ENCODE assay signal across 19 cellular contexts in genomic region chr13:102852556-102852955, GRCh38. TPM values are rescaled to one million over a fixed set of nuclear protein-coding genes. Genes with fewer than 3 reads are reported as not detected.
A peak's percentile ranks its signal among the peaks of the same experiment; 100 is the strongest.
DNase-seq lines count a peak whose midpoint lies in the region; ATAC-seq, FAIRE-seq and TF ChIP-seq lines count a peak whose summit lies in the region.
"Had no signal": no experiment of that assay in that cellular context is flagged by ENCODE, and none has a peak within 500 bp of the region (broad histone marks: within the 10 kb centered on the region; RNA-seq: fewer than 3 reads in every experiment).

No MANE protein-coding gene starts in this region.

- peaks cover 43% of the 10 kb centered on the region for H3K36me3 Mint-ChIP-seq in T-helper 2 cell treated with Interferon-gamma antibody and Interleukin-4, amounts not matched to agents 5 μg/mL and 100 μg/mL, for 36 hours (ENCODE audit: low read depth)
- H3K36me3 Mint-ChIP-seq in CD4-positive, alpha-beta memory T cell: peaks cover 34 to 54% of the 10 kb centered on the region in 2 donors
- peaks cover 0 to 19% (median 12%) of the 10 kb centered on the region in 3 experiments; a peak in 6 of 7 replicates for H3K36me3 Mint-ChIP-seq in H9 (ENCODE audit: insufficient read depth in 1 of 3, low read depth in 3 of 3)

- CTCF ChIA-PET in CD4-positive, alpha-beta memory T cell (lab: Charles Lee; ENCODE audit: partially characterized antibody): no interaction called here
- CTCF ChIA-PET in GM12878 (lab: Yijun Ruan, JAX): no interaction called here

- no peak overlapping the region for H3K56ac ChIP-seq in H9 (ENCODE audit: insufficient read length, low read depth, low read length)

- H3K18ac ChIP-seq in mesenchymal stem cell (ENCODE audit: low read depth in 1 of 2, low read length in 2 of 2): no peak overlapping the region
- H3K18ac ChIP-seq in H9 (ENCODE audit: insufficient read length, low read depth, low read length): no peak overlapping the region

- H3K9me3 Mint-ChIP-seq in T-helper 2 cell treated with Interferon-gamma antibody and Interleukin-4, amounts not matched to agents 5 μg/mL and 100 μg/mL, for 36 hours: no peaks in the 10 kb centered on the region
- H3K9me3 Mint-ChIP-seq in CD4-positive, alpha-beta memory T cell: no peaks in the 10 kb centered on the region
- H3K9me3 Mint-ChIP-seq in H9: no peaks in the 10 kb centered on the region

- no peak overlapping the region for H2AFZ ChIP-seq in GM12878 (ENCODE audit: control insufficient read depth, low read depth, low read length)
- H2AFZ ChIP-seq in mesenchymal stem cell (ENCODE audit: low read depth, low read length): no peak overlapping the region
- no peak overlapping the region for H2AFZ ChIP-seq in H9 (ENCODE audit: low read length)

- H3K4me3 ChIP-seq in CD4-positive, alpha-beta memory T cell (ENCODE audit: low read length in 2 of 2): no peak overlapping the region
- H3K4me3 ChIP-seq in GM12878: no peak overlapping the region
- no peak overlapping the region for H3K4me3 ChIP-seq in mesenchymal stem cell (ENCODE audit: insufficient read depth in 1 of 2, low read depth in 1 of 2, low read length in 2 of 2)
- no peak overlapping the region for H3K4me3 ChIP-seq in H7 (ENCODE audit: insufficient read depth, low read depth, low read length)
- H3K4me3 ChIP-seq: BLaER1 had no signal

- no peak overlapping the region for H4K5ac ChIP-seq in H9 (ENCODE audit: insufficient read length, low read depth, low read length)

- no peak overlapping the region for H3K4me3 Mint-ChIP-seq in T-helper 2 cell treated with Interferon-gamma antibody and Interleukin-4, amounts not matched to agents 5 μg/mL and 100 μg/mL, for 36 hours
- H3K4me3 Mint-ChIP-seq in CD4-positive, alpha-beta memory T cell: no peak overlapping the region
- no peak overlapping the region for H3K4me3 Mint-ChIP-seq in H9

- WGBS in GM12878 (ENCODE audit: insufficient coverage, insufficient replicate concordance, low lambda C conversion rate, missing lambda C conversion rate): 97% methylated on average over 3 of the region's 3 CpGs
- WGBS in mesenchymal stem cell: 97% methylated on average over 2 of the region's 3 CpGs
- WGBS in H9 (ENCODE audit: extremely low coverage, insufficient read length, low lambda C conversion rate): no CpG with 5 or more reads among the region's 3 CpGs

- no peak overlapping the region for H2BK5ac ChIP-seq in mesenchymal stem cell (ENCODE audit: low read depth, low read length, poor library complexity, severe bottlenecking)
- H2BK5ac ChIP-seq in H9 (ENCODE audit: insufficient read length, low read length): no peak overlapping the region

- no peaks in the 10 kb centered on the region for H3K9me3 ChIP-seq in CD4-positive, alpha-beta memory T cell (ENCODE audit: control insufficient read depth in 1 of 2, low read length in 2 of 2)
- H3K9me3 ChIP-seq in GM12878 (replicated peaks; ENCODE audit: control insufficient read depth, insufficient read depth, low read length): no peaks in the 10 kb centered on the region
- no peaks in the 10 kb centered on the region for H3K9me3 ChIP-seq in mesenchymal stem cell (ENCODE audit: control insufficient read depth, low read length)
- H3K9me3 ChIP-seq in H9 (ENCODE audit: control insufficient read depth, low read depth, low read length): no peaks in the 10 kb centered on the region
- H3K9me3 ChIP-seq: BLaER1 had no signal

- H2AK5ac ChIP-seq in mesenchymal stem cell (ENCODE audit: low read length, severe bottlenecking): no peak overlapping the region
- H2AK5ac ChIP-seq in H9 (ENCODE audit: insufficient read length, low read length): no peak overlapping the region

- H4K8ac ChIP-seq in mesenchymal stem cell (ENCODE audit: low read length): no peak overlapping the region
- no peak overlapping the region for H4K8ac ChIP-seq in H9 (replicated peaks; ENCODE audit: insufficient read length, low read depth, low read length)

- intact Hi-C loops in CD4-positive, alpha-beta memory T cell (cut with micrococcal nuclease): no loop called here
- intact Hi-C loops in GM12878 (cut with micrococcal nuclease; ENCODE audit: unreplicated experiment): no loop called here

- H3T11ph ChIP-seq in H9 (ENCODE audit: low read length): no peak overlapping the region

- RAD21 ChIA-PET in GM12878 (lab: Charles Lee; ENCODE audit: unreplicated experiment): no interaction called here

- peaks cover 38% of the 10 kb centered on the region for H3K4me1 Mint-ChIP-seq in T-helper 2 cell treated with Interferon-gamma antibody and Interleukin-4, amounts not matched to agents 5 μg/mL and 100 μg/mL, for 36 hours (ENCODE audit: low read depth)
- H3K4me1 Mint-ChIP-seq in CD4-positive, alpha-beta memory T cell: peaks cover 44 to 63% (median 52%) of the 10 kb centered on the region in 4 donors
- H3K4me1 Mint-ChIP-seq in H9: no peaks in the 10 kb centered on the region

- H3K27me3 ChIP-seq in CD4-positive, alpha-beta memory T cell (ENCODE audit: insufficient read depth, low read length): no peaks in the 10 kb centered on the region
- no peaks in the 10 kb centered on the region for H3K27me3 ChIP-seq in GM12878 (replicated peaks in 1 of 2; ENCODE audit: control insufficient read depth in 2 of 2, insufficient read depth in 2 of 2, low read length in 1 of 2)
- H3K27me3 ChIP-seq in mesenchymal stem cell (ENCODE audit: control insufficient read depth in 1 of 2, insufficient read depth in 1 of 2, low read length in 2 of 2): no peaks in the 10 kb centered on the region
- H3K27me3 ChIP-seq in H7 (ENCODE audit: control insufficient read depth, insufficient read depth, low read length): no peaks in the 10 kb centered on the region
- no peaks in the 10 kb centered on the region for H3K27me3 ChIP-seq in H9 (ENCODE audit: insufficient read depth, low read length)
- H3K27me3 ChIP-seq: BLaER1 had no signal

- in situ Hi-C loops in GM12878 (cut with MboI): no loop called here

- TF ChIP-seq RAD21 in GM12878 (IDR thresholded peaks at IDR 0.05; ENCODE audit: insufficient read depth, low read depth, low read length): no peak

- no peaks in the 10 kb centered on the region for H3K23me2 ChIP-seq in H9 (ENCODE audit: insufficient read length, low read depth, low read length, poor library complexity, severe bottlenecking)

- SMC1A ChIA-PET in GM12878 (lab: Charles Lee; ENCODE audit: uncharacterized antibody, unreplicated experiment): no interaction called here

- no peak overlapping the region for H2BK20ac ChIP-seq in H9 (ENCODE audit: low read depth, low read length, poor library complexity, severe bottlenecking)

- no peak overlapping the region for H3K27ac ChIP-seq in CD4-positive, alpha-beta memory T cell (ENCODE audit: low read depth, low read length)
- H3K27ac ChIP-seq in GM12878 (ENCODE audit: control insufficient read depth, insufficient read depth) (no peak overlapping the region), mesenchymal stem cell (ENCODE audit: low read length, poor library complexity, severe bottlenecking) (no peak overlapping the region), H9 (ENCODE audit: insufficient read length, low read depth, low read length) (no peak overlapping the region)
- H3K27ac ChIP-seq: 22Rv1, BLaER1 had no signal

- peak overlapping the region; percentile 17 for H3K27ac Mint-ChIP-seq in T-helper 2 cell treated with Interferon-gamma antibody and Interleukin-4, amounts not matched to agents 5 μg/mL and 100 μg/mL, for 36 hours
- peak overlapping the region in 4 of 7 donors; percentile 5 to 60 (median 34) for H3K27ac Mint-ChIP-seq in CD4-positive, alpha-beta memory T cell
- no peak overlapping the region for H3K27ac Mint-ChIP-seq in H9

- H3K14ac ChIP-seq in mesenchymal stem cell (ENCODE audit: low read length in 2 of 2) (no peak overlapping the region), H9 (ENCODE audit: insufficient read depth, low read length) (no peak overlapping the region)

- H4K20me1 ChIP-seq in GM12878 (ENCODE audit: control insufficient read depth, insufficient read depth) (no peaks in the 10 kb centered on the region), H9 (ENCODE audit: control insufficient read depth, insufficient read depth, insufficient read length) (no peaks in the 10 kb centered on the region)

- peaks cover 39% of the 10 kb centered on the region for H3K36me3 ChIP-seq in CD4-positive, alpha-beta memory T cell (ENCODE audit: insufficient read depth, low read length)
- H3K36me3 ChIP-seq in GM12878 (ENCODE audit: control insufficient read depth in 2 of 2, insufficient read depth in 2 of 2, low read length in 1 of 2): peaks cover 0 to 33% of the 10 kb centered on the region in 2 experiments
- peaks cover 14 to 50% of the 10 kb centered on the region in 2 experiments for H3K36me3 ChIP-seq in mesenchymal stem cell (ENCODE audit: control insufficient read depth in 1 of 2, insufficient read depth in 2 of 2, low read depth in 1 of 2, low read length in 2 of 2)
- peaks cover 2% of the 10 kb centered on the region; the same call in 1 of the 2 replicates for H3K36me3 ChIP-seq in H7 (replicated peaks; ENCODE audit: control insufficient read depth, insufficient read depth, low read length)

- no peak for ATAC-seq in GM12878
- ATAC-seq: Panc1 had no signal

- TF ChIP-seq POLR2A in GM12878 (IDR thresholded peaks at IDR 0.05; ENCODE audit: low read depth, low read length): no peak
- TF ChIP-seq POLR2A in erythroblast (IDR thresholded peaks at IDR 0.05; ENCODE audit: low read length): no peak

- H3K23ac ChIP-seq in mesenchymal stem cell (ENCODE audit: low read length in 2 of 2): no peak overlapping the region
- H3K23ac ChIP-seq in H9 (ENCODE audit: insufficient read length, low read depth, low read length): no peak overlapping the region

- H3K4ac ChIP-seq in mesenchymal stem cell (ENCODE audit: low read depth in 1 of 2, low read length in 2 of 2) (no peak overlapping the region), H9 (ENCODE audit: low read depth, low read length) (no peak overlapping the region)

- no peak overlapping the region for H3K9ac ChIP-seq in GM12878 (ENCODE audit: control insufficient read depth, insufficient read depth, low read length)
- H3K9ac ChIP-seq in mesenchymal stem cell (ENCODE audit: low read length): peak overlapping the region; percentile 48
- H3K9ac ChIP-seq in H9 (ENCODE audit: extremely low read depth, insufficient read length, low read length): no peak overlapping the region
- H3K9ac ChIP-seq: BLaER1 had no signal

- POLR2A ChIA-PET in CD4-positive, alpha-beta memory T cell (lab: Charles Lee; ENCODE audit: partially characterized antibody): no interaction called here
- POLR2A ChIA-PET in GM12878 (lab: Charles Lee): no interaction called here

- no peak overlapping the region for H2BK15ac ChIP-seq in mesenchymal stem cell (ENCODE audit: low read depth, poor library complexity, severe bottlenecking)
- no peak overlapping the region for H2BK15ac ChIP-seq in H9 (ENCODE audit: low read depth, low read length)

- H3K79me1 ChIP-seq in mesenchymal stem cell (replicated peaks; ENCODE audit: low read length, poor library complexity, severe bottlenecking) (peaks cover 23% of the 10 kb centered on the region), H9 (ENCODE audit: insufficient read depth, low read depth, low read length, poor library complexity, severe bottlenecking) (no peaks in the 10 kb centered on the region)

- H3K27me3 Mint-ChIP-seq in T-helper 2 cell treated with Interferon-gamma antibody and Interleukin-4, amounts not matched to agents 5 μg/mL and 100 μg/mL, for 36 hours (ENCODE audit: low read depth): no peaks in the 10 kb centered on the region
- no peaks in the 10 kb centered on the region for H3K27me3 Mint-ChIP-seq in CD4-positive, alpha-beta memory T cell
- H3K27me3 Mint-ChIP-seq in H9 (ENCODE audit: low read depth): no peaks in the 10 kb centered on the region

- H2BK120ac ChIP-seq in mesenchymal stem cell (ENCODE audit: low read depth, low read length): no peak overlapping the region
- no peak overlapping the region for H2BK120ac ChIP-seq in H9 (ENCODE audit: low read depth, low read length, poor library complexity, severe bottlenecking)

- H3K4me1 ChIP-seq in CD4-positive, alpha-beta memory T cell (ENCODE audit: insufficient read depth, low read length): peaks cover 58% of the 10 kb centered on the region
- peaks cover 4% of the 10 kb centered on the region; the same call in 1 of the 2 replicates for H3K4me1 ChIP-seq in GM12878 (ENCODE audit: control insufficient read depth, insufficient read depth, low read length)
- peaks cover 6% of the 10 kb centered on the region for H3K4me1 ChIP-seq in mesenchymal stem cell (ENCODE audit: control insufficient read depth, insufficient read depth, low read depth, low read length)
- H3K4me1 ChIP-seq in H9 (ENCODE audit: insufficient read depth, low read length): no peaks in the 10 kb centered on the region

- H4K91ac ChIP-seq in mesenchymal stem cell (ENCODE audit: low read length): no peak overlapping the region
- H4K91ac ChIP-seq in H9 (ENCODE audit: insufficient read length, low read depth, low read length): no peak overlapping the region

- H2BK12ac ChIP-seq in mesenchymal stem cell (ENCODE audit: low read length in 2 of 2): no peak overlapping the region
- H2BK12ac ChIP-seq in H9 (ENCODE audit: insufficient read length, low read depth, low read length): no peak overlapping the region

- FAIRE-seq in GM12878 (lab: Jason Lieb, UNC): no peak
- FAIRE-seq: GM18507, HTR-8/SVneo had no signal

- peaks cover 27% of the 10 kb centered on the region for H3K79me2 ChIP-seq in GM12878 (ENCODE audit: control insufficient read depth, insufficient read depth, low read length)
- H3K79me2 ChIP-seq in H9 (ENCODE audit: insufficient read depth, low read length): peaks cover 2% of the 10 kb centered on the region; the same call in 1 of the 2 replicates

- no TSS peak for BruUV-seq in GM12878 (replicated peaks; lab: Mats Ljungman, UMichigan)

- DNase-seq in T-helper 2 cell treated with Interferon-gamma antibody and Interleukin-4, amounts not matched to agents 5 μg/mL and 100 μg/mL, for 36 hours (ENCODE audit: low spot score): no peak
- DNase-seq in T-helper 2 cell: no peak
- no peak for DNase-seq in CD4-positive, alpha-beta memory T cell
- no peak for DNase-seq in GM12878 (ENCODE audit: low read depth, low spot score)
- DNase-seq in mesenchymal stem cell: no peak
- DNase-seq in H7: no peak
- no peak for DNase-seq in H9
- DNase-seq in erythroblast (lab: John Stamatoyannopoulos, UW): no peak
- DNase-seq: COR-L47, HCEC 1CT, NCI-H1436 treated with DMSO at 0.1 percent for 48 hours, NCI-H2081, NCI-H510A treated with DMSO at 0.1 percent for 48 hours, Right ventricle myocardium superior had no signal

- TF ChIP-seq CTCF in GM12878 (IDR thresholded peaks at IDR 0.05 in 2 of 3, conservative IDR thresholded peaks at IDR 0.05 in 1 of 3; ENCODE audit: control insufficient read depth in 2 of 3, extremely low read depth in 1 of 3, insufficient read depth in 1 of 3, low read depth in 3 of 3, low read length in 3 of 3) (no peak), H9 (conservative IDR thresholded peaks at IDR 0.05) (no peak)

- TF ChIP-seq EP300 in GM12878 (IDR thresholded peaks at IDR 0.05; ENCODE audit: borderline replicate concordance in 1 of 2, control insufficient read depth in 1 of 2, low read depth in 2 of 2, low read length in 2 of 2): no peak

- H3K4me2 ChIP-seq in GM12878 (ENCODE audit: control insufficient read depth, insufficient read depth): 0 out of 2 replicates have a peak overlapping the region, but pooled peaks have one; percentile 3
- H3K4me2 ChIP-seq in mesenchymal stem cell (ENCODE audit: low read length, poor library complexity, severe bottlenecking): no peak overlapping the region
- no peak overlapping the region for H3K4me2 ChIP-seq in H9 (ENCODE audit: insufficient read depth, insufficient read length, low read length)
- H3K4me2 ChIP-seq: BLaER1 had no signal

RNA-seq across cellular contexts. Expression of gene ERCC5, which starts 6.7 kb away (rescaled TPM):
- 100 to 1,000 TPM; 134 to 136 TPM for total RNA-seq in CD4-positive, alpha-beta memory T cell
- 10 to 100 TPM; 23.6 to 62.6 TPM for polyA plus RNA-seq in CD4-positive, alpha-beta memory T cell
- total RNA-seq in GM12878 (2013; cell fraction: nucleolus; rRNA removed): 108 and 114 TPM in 2 replicates
- total RNA-seq in GM12878 (2014; rRNA removed) (42.0 and 53.0 TPM in 2 replicates), GM12878 (2014; rRNA removed; fragmentation: Illumina TruSeq; extraction: Trizol) (58.9 and 62.8 TPM in 2 replicates), GM12878 (2021) (38.6 and 39.1 TPM in 2 replicates), H9 (2021) (26.3 and 26.8 TPM in 2 replicates)
- 18.9 TPM for polyA plus RNA-seq in GM12878 (2011; ENCODE audit: low read depth)
- polyA plus RNA-seq in GM12878 (2011; rRNA removed) (44.5 and 58.3 TPM in 2 replicates), GM12878 (2014; fragmentation: Illumina TruSeq; extraction: Trizol) (59.2 and 67.2 TPM in 2 replicates), GM12878 (2014; fragmentation: Nextera tagmentation; extraction: Ambion mirVana) (10 to 100 TPM; 11.7 to 24.3 TPM), GM12878 (2014; rRNA removed) (43.9 and 47.0 TPM in 2 replicates), GM12878 (2016; fragmentation: Nextera tagmentation; extraction: Ambion mirVana) (10 to 100 TPM; 38.3 to 41.2 TPM)
- 20.4 and 24.8 TPM in 2 replicates for polyA plus RNA-seq in GM12878 (2011; cell fraction: cytosol; rRNA removed)
- polyA plus RNA-seq in GM12878 (2011; cell fraction: nucleus; rRNA removed): 78.2 and 96.2 TPM in 2 replicates
- polyA plus RNA-seq in GM12878 (2012): 30.0 and 48.1 TPM in 2 replicates
- polyA minus RNA-seq in GM12878 (2011; rRNA and poly(A)+ RNA removed): 21.5 and 22.9 TPM in 2 replicates
- polyA minus RNA-seq in GM12878 (2011; cell fraction: cytosol; rRNA and poly(A)+ RNA removed): 14.2 and 18.8 TPM in 2 replicates
- 43.6 and 49.2 TPM in 2 replicates for polyA minus RNA-seq in GM12878 (2011; cell fraction: nucleus; rRNA and poly(A)+ RNA removed)
- 38.4 TPM for polyA plus RNA-seq in mesenchymal stem cell (2013, experiment 1 of 2)
- 35.9 TPM for polyA plus RNA-seq in mesenchymal stem cell (2013, experiment 2 of 2)
- total RNA-seq in H7 (2014; rRNA removed; shearing (Covaris generic)): 24.4 and 26.8 TPM in 2 replicates

RNA-seq across cellular contexts. Expression of gene BIVM, which starts 53.6 kb away (rescaled TPM):
- total RNA-seq in CD4-positive, alpha-beta memory T cell: 10 to 100 TPM in 1 of 2 experiments, 1 to 10 TPM in 1; 9.9 to 10.9 TPM
- polyA plus RNA-seq in CD4-positive, alpha-beta memory T cell: 1 to 10 TPM; 7.4 to 9.6 TPM
- 61.5 and 69.6 TPM in 2 replicates for total RNA-seq in GM12878 (2013; cell fraction: nucleolus; rRNA removed)
- 15.5 and 17.4 TPM in 2 replicates for total RNA-seq in GM12878 (2014; rRNA removed)
- total RNA-seq in GM12878 (2014; rRNA removed; fragmentation: Illumina TruSeq; extraction: Trizol): 14.2 and 15.7 TPM in 2 replicates
- total RNA-seq in GM12878 (2021): 12.7 and 14.6 TPM in 2 replicates
- 5.5 TPM for polyA plus RNA-seq in GM12878 (2011; ENCODE audit: low read depth)
- polyA plus RNA-seq in GM12878 (2011; rRNA removed): 20.1 and 29.7 TPM in 2 replicates
- 6.3 and 6.8 TPM in 2 replicates for polyA plus RNA-seq in GM12878 (2011; cell fraction: cytosol; rRNA removed)
- polyA plus RNA-seq in GM12878 (2011; cell fraction: nucleus; rRNA removed): 19.9 and 26.6 TPM in 2 replicates
- 9.7 and 9.8 TPM in 2 replicates for polyA plus RNA-seq in GM12878 (2012)
- 13.9 and 19.4 TPM in 2 replicates for polyA plus RNA-seq in GM12878 (2014; fragmentation: Illumina TruSeq; extraction: Trizol)
- polyA plus RNA-seq in GM12878 (2014; fragmentation: Nextera tagmentation; extraction: Ambion mirVana): 1 to 10 TPM; 3.4 to 5.4 TPM
- 15.9 and 17.9 TPM in 2 replicates for polyA plus RNA-seq in GM12878 (2014; rRNA removed)
- 10 to 100 TPM; 13.3 to 13.9 TPM for polyA plus RNA-seq in GM12878 (2016; fragmentation: Nextera tagmentation; extraction: Ambion mirVana)
- polyA minus RNA-seq in GM12878 (2011; rRNA and poly(A)+ RNA removed): 5.1 and 6.2 TPM in 2 replicates
- polyA minus RNA-seq in GM12878 (2011; cell fraction: cytosol; rRNA and poly(A)+ RNA removed): 2.1 and 5.3 TPM in 2 replicates
- 12.1 and 18.9 TPM in 2 replicates for polyA minus RNA-seq in GM12878 (2011; cell fraction: nucleus; rRNA and poly(A)+ RNA removed)
- polyA plus RNA-seq in mesenchymal stem cell (2013, experiment 1 of 2): 12.7 TPM
- polyA plus RNA-seq in mesenchymal stem cell (2013, experiment 2 of 2): 12.8 TPM
- 7.8 and 10.0 TPM in 2 replicates for total RNA-seq in H7 (2014; rRNA removed; shearing (Covaris generic))
- 5.3 and 9.0 TPM in 2 replicates for total RNA-seq in H9 (2021)

RNA-seq across cellular contexts. Expression of gene POGLUT2, which starts 53.8 kb away (rescaled TPM):
- total RNA-seq in CD4-positive, alpha-beta memory T cell: 1 to 10 TPM; 1.2 to 1.3 TPM
- 1 to 10 TPM in 1 of 2 donors, under 1 TPM in 1; 0.48 to 1.9 TPM for polyA plus RNA-seq in CD4-positive, alpha-beta memory T cell
- 11.3 and 13.9 TPM in 2 replicates for total RNA-seq in GM12878 (2013; cell fraction: nucleolus; rRNA removed)
- total RNA-seq in GM12878 (2014; rRNA removed) (8.0 and 9.0 TPM in 2 replicates), GM12878 (2014; rRNA removed; fragmentation: Illumina TruSeq; extraction: Trizol) (7.1 and 7.7 TPM in 2 replicates), GM12878 (2021) (6.4 and 7.0 TPM in 2 replicates), H9 (2021) (23.1 and 23.5 TPM in 2 replicates)
- 2.3 TPM for polyA plus RNA-seq in GM12878 (2011; ENCODE audit: low read depth)
- polyA plus RNA-seq in GM12878 (2011; rRNA removed) (8.7 and 12.2 TPM in 2 replicates), GM12878 (2014; fragmentation: Illumina TruSeq; extraction: Trizol) (6.3 and 13.5 TPM in 2 replicates), GM12878 (2014; fragmentation: Nextera tagmentation; extraction: Ambion mirVana) (1 to 10 TPM; 2.9 to 6.3 TPM), GM12878 (2014; rRNA removed) (6.1 and 9.7 TPM in 2 replicates), GM12878 (2016; fragmentation: Nextera tagmentation; extraction: Ambion mirVana) (10 to 100 TPM; 10.0 to 11.3 TPM)
- 5.4 and 5.5 TPM in 2 replicates for polyA plus RNA-seq in GM12878 (2011; cell fraction: cytosol; rRNA removed)
- polyA plus RNA-seq in GM12878 (2011; cell fraction: nucleus; rRNA removed): 6.1 and 7.6 TPM in 2 replicates
- polyA plus RNA-seq in GM12878 (2012): 3.5 and 4.0 TPM in 2 replicates
- polyA minus RNA-seq in GM12878 (2011; rRNA and poly(A)+ RNA removed): 3.7 and 3.9 TPM in 2 replicates
- polyA minus RNA-seq in GM12878 (2011; cell fraction: cytosol; rRNA and poly(A)+ RNA removed): 2.8 and 3.1 TPM in 2 replicates
- polyA minus RNA-seq in GM12878 (2011; cell fraction: nucleus; rRNA and poly(A)+ RNA removed): 5.1 and 10.8 TPM in 2 replicates
- 22.4 TPM for polyA plus RNA-seq in mesenchymal stem cell (2013, experiment 1 of 2)
- polyA plus RNA-seq in mesenchymal stem cell (2013, experiment 2 of 2): 22.9 TPM
- 23.8 and 25.1 TPM in 2 replicates for total RNA-seq in H7 (2014; rRNA removed; shearing (Covaris generic))

Comparison
In these comparisons a context has a peak if more than half of its experiments do, and no peak if none do; other contexts are left out.
1. H3K27ac Mint-ChIP-seq: peak in T-helper 2 cell treated with Interferon-gamma antibody and Interleukin-4, amounts not matched to agents 5 μg/mL and 100 μg/mL, for 36 hours (single experiment) and CD4-positive, alpha-beta memory T cell (4 of 7); none in H9 (0 of 3).